In the genomic region with DNA sequence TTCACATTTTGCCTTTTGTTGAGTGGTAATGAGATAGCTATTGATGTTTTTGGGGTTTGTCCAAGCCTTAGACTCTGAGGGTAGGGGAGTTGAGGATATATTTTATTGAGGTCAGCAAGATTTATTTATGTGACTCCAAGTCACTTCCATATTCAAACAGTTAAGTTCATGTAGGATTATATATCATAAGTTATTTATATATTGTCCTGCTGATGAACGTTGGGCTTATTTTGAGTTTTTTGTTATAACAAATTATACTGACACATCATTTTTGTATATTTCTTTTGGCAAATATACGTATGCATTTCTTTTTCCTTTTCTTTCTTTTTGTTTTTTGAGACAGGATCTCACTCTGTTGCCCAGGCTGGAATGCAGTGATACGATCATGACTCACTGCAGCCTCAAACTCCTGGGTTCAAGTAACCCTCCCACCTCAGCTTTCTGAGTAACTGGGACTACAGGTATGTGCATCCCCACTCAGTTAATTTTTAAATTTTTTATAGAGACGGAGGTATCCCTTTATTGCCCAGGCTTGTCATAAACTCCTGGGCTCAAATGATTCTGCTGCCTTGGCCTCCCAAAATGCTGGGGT, we compare ENCODE assay signal across 29 cellular contexts. TPM values are rescaled to one million over a fixed set of nuclear protein-coding genes. Genes with fewer than 3 reads are reported as not detected.
DNase-seq lines count a peak whose midpoint lies in the region; ATAC-seq, FAIRE-seq and TF ChIP-seq lines count a peak whose summit lies in the region.
"Had no signal": no experiment of that assay in that cellular context is flagged by ENCODE, and none has a peak within 500 bp of the region (broad histone marks: within the 10 kb centered on the region; RNA-seq: fewer than 3 reads in every experiment).

No MANE protein-coding gene starts in this region.

- FAIRE-seq in astrocyte (lab: Jason Lieb, UNC) = no peak

- no peaks in the 10 kb centered on the region for H3K27me3 Mint-ChIP-seq in MCF 10A (ENCODE audit: insufficient read depth, unreplicated experiment)
- peaks cover 1% of the 10 kb centered on the region for H3K27me3 Mint-ChIP-seq in astrocyte (ENCODE audit: low read depth, unreplicated experiment)
- H3K27me3 Mint-ChIP-seq in activated naive CD8-positive, alpha-beta T cell treated with anti-CD3 and anti-CD28 coated beads, Interleukin-2, amount 50 U/mL, for 24 hours = peaks cover 2% of the 10 kb centered on the region
- H3K27me3 Mint-ChIP-seq: B cell, IgD-negative memory B cell had no signal

- no peaks in the 10 kb centered on the region for H3K79me2 ChIP-seq in astrocyte (ENCODE audit: insufficient read depth, low read length)

- POLR2A ChIA-PET in MCF 10A (lab: Yijun Ruan, JAX) = interaction anchor here (0.6 to 1.3 kb wide), 2 partner anchors 12 to 72 kb away, joined by 3 read pairs; no protein-coding TSS in a partner anchor

- TF ChIP-seq POLR2A in breast epithelium (IDR thresholded peaks at IDR 0.05) = no peak

- ATAC-seq in psoas muscle = no peak
- no peak for ATAC-seq in activated naive CD8-positive, alpha-beta T cell treated with anti-CD3 and anti-CD28 coated beads, Interleukin-2, amount 50 U/mL, for 24 hours

- TF ChIP-seq CTCF in MCF 10A (IDR thresholded peaks at IDR 0.05; ENCODE audit: unreplicated experiment) (no peak), breast epithelium (IDR thresholded peaks at IDR 0.05) (no peak), astrocyte (IDR thresholded peaks at IDR 0.05; ENCODE audit: insufficient read depth, low read depth, low read length) (no peak), fibroblast of the aortic adventitia (IDR thresholded peaks at IDR 0.05; ENCODE audit: insufficient read depth, low read length) (no peak), psoas muscle (IDR thresholded peaks at IDR 0.05) (no peak)

- CTCF ChIA-PET in MCF 10A (lab: Yijun Ruan, JAX) = interaction anchor here (0.6 kb wide), 1 partner anchor 37 kb away, joined by 3 read pairs; no protein-coding TSS in a partner anchor

- H3K36me3 Mint-ChIP-seq in MCF 10A (ENCODE audit: insufficient read depth, unreplicated experiment) (no peaks in the 10 kb centered on the region), astrocyte (ENCODE audit: low read depth, unreplicated experiment) (no peaks in the 10 kb centered on the region)
- H3K36me3 Mint-ChIP-seq in activated naive CD8-positive, alpha-beta T cell treated with anti-CD3 and anti-CD28 coated beads, Interleukin-2, amount 50 U/mL, for 24 hours (ENCODE audit: low read depth) = no peaks in the 10 kb centered on the region
- H3K36me3 Mint-ChIP-seq: CD14-positive monocyte had no signal

- H3K27me3 ChIP-seq in breast epithelium (no peaks in the 10 kb centered on the region), astrocyte (ENCODE audit: insufficient read depth, low read length) (no peaks in the 10 kb centered on the region), psoas muscle (ENCODE audit: insufficient read depth in 3 of 3, low read length in 2 of 3) (peaks cover 0 to 2% (median 0%) of the 10 kb centered on the region in 3 donors)

- H2AFZ ChIP-seq in astrocyte (ENCODE audit: low read depth, low read length) = no peak overlapping the region
- H2AFZ ChIP-seq: GM23248, PC-9 had no signal

- intact Hi-C loops in MCF 10A (cut with micrococcal nuclease) (no loop called here), breast epithelium (cut with DNase I; ENCODE audit: low total_unique reads) (no loop called here), psoas muscle (cut with DNase I) (no loop called here)

- H3K27ac ChIP-seq in breast epithelium (no peak overlapping the region), astrocyte (ENCODE audit: low read depth, low read length) (no peak overlapping the region), psoas muscle (no peak overlapping the region)
- H3K27ac ChIP-seq: GM23248, PC-9, RWPE1, SK-N-MC had no signal

- H3K9ac ChIP-seq in astrocyte (ENCODE audit: low read length) = no peak overlapping the region
- H3K9ac ChIP-seq: GM23248 had no signal

- H3K9me3 ChIP-seq in breast epithelium (no peaks in the 10 kb centered on the region), astrocyte (ENCODE audit: insufficient read depth, low read depth, low read length) (no peaks in the 10 kb centered on the region), psoas muscle (no peaks in the 10 kb centered on the region)

- H3K9me3 Mint-ChIP-seq in MCF 10A (ENCODE audit: unreplicated experiment) = no peaks in the 10 kb centered on the region
- no peaks in the 10 kb centered on the region for H3K9me3 Mint-ChIP-seq in astrocyte (ENCODE audit: unreplicated experiment)
- H3K9me3 Mint-ChIP-seq in activated naive CD8-positive, alpha-beta T cell treated with anti-CD3 and anti-CD28 coated beads, Interleukin-2, amount 50 U/mL, for 24 hours = no peaks in the 10 kb centered on the region
- H3K9me3 Mint-ChIP-seq: H9 had no signal

- H3K27ac Mint-ChIP-seq in MCF 10A (ENCODE audit: low read depth, unreplicated experiment) = peak overlapping the region; percentile 72
- no peak overlapping the region for H3K27ac Mint-ChIP-seq in astrocyte (ENCODE audit: unreplicated experiment)
- H3K27ac Mint-ChIP-seq in activated naive CD8-positive, alpha-beta T cell treated with anti-CD3 and anti-CD28 coated beads, Interleukin-2, amount 50 U/mL, for 24 hours = no peak overlapping the region
- H3K27ac Mint-ChIP-seq: B cell, CD14-positive monocyte, H9, IgD-negative memory B cell had no signal

- H3K4me3 Mint-ChIP-seq in MCF 10A (ENCODE audit: unreplicated experiment) (no peak overlapping the region), astrocyte (ENCODE audit: unreplicated experiment) (no peak overlapping the region)
- H3K4me3 Mint-ChIP-seq in activated naive CD8-positive, alpha-beta T cell treated with anti-CD3 and anti-CD28 coated beads, Interleukin-2, amount 50 U/mL, for 24 hours = no peak overlapping the region
- H3K4me3 Mint-ChIP-seq: B cell, CD14-positive monocyte, H9, IgD-negative memory B cell had no signal

- H3K4me1 ChIP-seq in breast epithelium (no peaks in the 10 kb centered on the region), astrocyte (ENCODE audit: insufficient read depth, low read length) (peaks cover 7% of the 10 kb centered on the region), psoas muscle (no peaks in the 10 kb centered on the region)

- H3K4me3 ChIP-seq in breast epithelium = no peak overlapping the region
- no peak overlapping the region for H3K4me3 ChIP-seq in astrocyte (ENCODE audit: insufficient read depth, low read depth, low read length)
- H3K4me3 ChIP-seq in fibroblast of the aortic adventitia (ENCODE audit: low read depth, low read length) = no peak overlapping the region
- H3K4me3 ChIP-seq in psoas muscle = no peak overlapping the region
- H3K4me3 ChIP-seq: GM23248, PC-9, SK-N-MC had no signal

- no peaks in the 10 kb centered on the region for H4K20me1 ChIP-seq in astrocyte (ENCODE audit: insufficient read depth, low read length)

- no peak for DNase-seq in MCF 10A (ENCODE audit: unreplicated experiment)
- DNase-seq in breast epithelium (ENCODE audit: low spot score in 2 of 2) = no peak
- DNase-seq in astrocyte (ENCODE audit: low read depth) = peak; percentile 47
- DNase-seq in fibroblast of the aortic adventitia (ENCODE audit: low read depth) = peak; percentile 39
- DNase-seq in HuH-7.5 (ENCODE audit: low spot score) = no peak
- DNase-seq in psoas muscle = no peak
- DNase-seq in activated naive CD8-positive, alpha-beta T cell treated with anti-CD3 and anti-CD28 coated beads, Interleukin-2, amount 50 U/mL, for 24 hours = no peak
- DNase-seq in NCI-H2171 treated with DMSO at 0.1 percent for 48 hours (lab: John Stamatoyannopoulos, UW) = no peak
- DNase-seq: 8988T, GDM1, GM23248, H9, Karpas-422, MM.1S, NCI-H1048, NCI-H1417 treated with DMSO at 0.1 percent for 48 hours, NCI-H187 treated with DMSO at 0.1 percent for 48 hours, NCI-H2107, NCI-H748 treated with DMSO at 0.1 percent for 48 hours, PC-9, SHP77 treated with DMSO at 0.1 percent for 48 hours, SW 1271 had no signal

- no peaks in the 10 kb centered on the region for H3K36me3 ChIP-seq in breast epithelium
- no peaks in the 10 kb centered on the region for H3K36me3 ChIP-seq in astrocyte (ENCODE audit: insufficient read depth, low read length)
- H3K36me3 ChIP-seq in psoas muscle (ENCODE audit: insufficient read depth in 1 of 2, low read depth in 1 of 2) = no peaks in the 10 kb centered on the region

- H3K4me1 Mint-ChIP-seq in MCF 10A (ENCODE audit: insufficient read depth, unreplicated experiment) = peaks cover 9% of the 10 kb centered on the region
- no peaks in the 10 kb centered on the region for H3K4me1 Mint-ChIP-seq in astrocyte (ENCODE audit: low read depth, unreplicated experiment)
- H3K4me1 Mint-ChIP-seq in activated naive CD8-positive, alpha-beta T cell treated with anti-CD3 and anti-CD28 coated beads, Interleukin-2, amount 50 U/mL, for 24 hours = peaks cover 2% of the 10 kb centered on the region
- H3K4me1 Mint-ChIP-seq: H9 had no signal

- 74 to 81% (median 81%) methylated on average over 4 of the region's 4 CpGs for WGBS in psoas muscle, 3 donors

- BruUV-seq in MCF 10A (replicated peaks; lab: Mats Ljungman, UMichigan) = no TSS peak

- peak overlapping the region; percentile 36 for H3K4me2 ChIP-seq in astrocyte (ENCODE audit: low read length)
- H3K4me2 ChIP-seq: PC-9 had no signal

RNA-seq across cellular contexts. Expression of gene IL12B, which starts 23.5 kb away (rescaled TPM):
- total RNA-seq in MCF 10A (2022) (0.14 and 0.15 TPM in 2 replicates), breast epithelium (not detected), astrocyte (not detected in 2 replicates), fibroblast of the aortic adventitia (ENCODE audit: low replicate concordance) (0.09 TPM in 1 of 2 replicates, not detected in the other), psoas muscle (not detected)
- not detected for polyA plus RNA-seq in psoas muscle
- total RNA-seq: GM23248, H9, HT1080, NCI-H460, PC-9 had no signal
- polyA plus RNA-seq: CD14-positive monocyte, GM23248, IgD-negative memory B cell had no signal

Comparison
In these comparisons a context has a peak if more than half of its experiments do, and no peak if none do; other contexts are left out.
1. DNase-seq: peak in astrocyte (single experiment) and fibroblast of the aortic adventitia (single experiment); none in MCF 10A (single experiment), breast epithelium (0 of 2), HuH-7.5 (single experiment), psoas muscle (0 of 2), activated naive CD8-positive, alpha-beta T cell treated with anti-CD3 and anti-CD28 coated beads, Interleukin-2, amount 50 U/mL, for 24 hours (single experiment) and NCI-H2171 treated with DMSO at 0.1 percent for 48 hours (single experiment).